In the genomic region with DNA sequence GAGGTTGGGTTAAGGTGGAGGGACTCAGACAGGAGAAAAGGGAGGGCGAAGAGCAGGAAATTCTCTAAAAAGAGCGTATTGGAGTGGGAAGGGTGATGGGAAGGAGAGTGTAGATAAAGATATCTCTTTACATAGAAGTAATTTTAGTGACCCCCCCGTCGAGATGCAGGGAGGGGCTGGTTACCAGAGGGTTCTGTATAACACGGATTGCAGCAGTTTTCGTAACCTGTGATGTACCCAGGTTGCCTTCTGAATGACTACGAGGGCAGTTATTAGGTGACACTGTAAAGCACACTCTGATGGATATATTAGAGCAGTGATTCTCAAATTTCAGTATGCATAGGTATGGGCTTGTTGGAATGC, we compare ENCODE assay signal across 8 cellular contexts. TPM values are rescaled to one million over a fixed set of nuclear protein-coding genes. Genes with fewer than 3 reads are reported as not detected.
A peak's percentile ranks its signal among the peaks of the same experiment; 100 is the strongest.
DNase-seq lines count a peak whose midpoint lies in the region; ATAC-seq and TF ChIP-seq lines count a peak whose summit lies in the region.

No MANE protein-coding gene starts in this region.

- H3K4me1 ChIP-seq in upper lobe of right lung = peaks cover 6% of the 10 kb centered on the region

- peak overlapping the region; percentile 86 for H3K27ac Mint-ChIP-seq in activated naive CD4-positive, alpha-beta T cell treated with anti-CD3 and anti-CD28 coated beads for 36 hours
- H3K27ac Mint-ChIP-seq in activated naive CD8-positive, alpha-beta T cell treated with anti-CD3 and anti-CD28 coated beads, Interleukin-2, amount 50 U/mL, for 24 hours = peak overlapping the region; percentile 91

- WGBS in lower leg skin, 2 donors = 5 to 6% methylated on average over 7 of the region's 7 CpGs

- peak overlapping the region; percentile 82 for H3K27ac ChIP-seq in upper lobe of right lung

- peak overlapping the region; percentile 92 for H3K4me3 Mint-ChIP-seq in activated naive CD4-positive, alpha-beta T cell treated with anti-CD3 and anti-CD28 coated beads for 36 hours
- H3K4me3 Mint-ChIP-seq in activated naive CD8-positive, alpha-beta T cell treated with anti-CD3 and anti-CD28 coated beads, Interleukin-2, amount 50 U/mL, for 24 hours = peak overlapping the region; percentile 95

- H3K4me1 Mint-ChIP-seq in activated naive CD4-positive, alpha-beta T cell treated with anti-CD3 and anti-CD28 coated beads for 36 hours (ENCODE audit: low read depth) = peaks cover 17% of the 10 kb centered on the region
- H3K4me1 Mint-ChIP-seq in activated naive CD8-positive, alpha-beta T cell treated with anti-CD3 and anti-CD28 coated beads, Interleukin-2, amount 50 U/mL, for 24 hours = peaks cover 17% of the 10 kb centered on the region

- H3K36me3 Mint-ChIP-seq in activated naive CD4-positive, alpha-beta T cell treated with anti-CD3 and anti-CD28 coated beads for 36 hours (ENCODE audit: low read depth) = no peaks in the 10 kb centered on the region
- no peaks in the 10 kb centered on the region for H3K36me3 Mint-ChIP-seq in activated naive CD8-positive, alpha-beta T cell treated with anti-CD3 and anti-CD28 coated beads, Interleukin-2, amount 50 U/mL, for 24 hours (ENCODE audit: low read depth)

- CTCF ChIA-PET in activated naive CD4-positive, alpha-beta T cell treated with anti-CD3 and anti-CD28 coated beads for 36 hours (lab: Charles Lee) = interaction anchor here (1.3 kb wide), 1 partner anchor 12 kb away, joined by 4 read pairs; no protein-coding TSS in a partner anchor

- DNase-seq in activated naive CD4-positive, alpha-beta T cell treated with anti-CD3 and anti-CD28 coated beads for 36 hours = no peak
- DNase-seq in activated naive CD4-positive, alpha-beta T cell treated with anti-CD3 and anti-CD28 coated beads, Interleukin-2, amount 50 U/mL, for 16 hours = no peak
- DNase-seq in activated naive CD8-positive, alpha-beta T cell treated with anti-CD3 and anti-CD28 coated beads, Interleukin-2, amount 50 U/mL, for 24 hours = no peak
- DNase-seq in lower leg skin (ENCODE audit: low spot score in 2 of 2) (no peak), upper lobe of right lung (no peak), DMS 273 (lab: John Stamatoyannopoulos, UW; ENCODE audit: unreplicated experiment) (no peak), NCI-H1048 (lab: John Stamatoyannopoulos, UW) (no peak)

- H3K4me3 ChIP-seq in lower leg skin (ENCODE audit: low read depth, poor library complexity, severe bottlenecking) (peak overlapping the region; percentile 70), upper lobe of right lung (peak overlapping the region; percentile 72)

- no peak for TF ChIP-seq CTCF in lower leg skin (IDR thresholded peaks at IDR 0.05)
- no peak for TF ChIP-seq CTCF in upper lobe of right lung (IDR thresholded peaks at IDR 0.05)

- no peaks in the 10 kb centered on the region for H3K9me3 ChIP-seq in upper lobe of right lung

- no peaks in the 10 kb centered on the region for H3K9me3 Mint-ChIP-seq in activated naive CD4-positive, alpha-beta T cell treated with anti-CD3 and anti-CD28 coated beads for 36 hours
- no peaks in the 10 kb centered on the region for H3K9me3 Mint-ChIP-seq in activated naive CD8-positive, alpha-beta T cell treated with anti-CD3 and anti-CD28 coated beads, Interleukin-2, amount 50 U/mL, for 24 hours

- intact Hi-C loops in activated naive CD4-positive, alpha-beta T cell treated with anti-CD3 and anti-CD28 coated beads for 36 hours (cut with micrococcal nuclease) = loop anchor here (2.0 kb wide), 1 partner anchor 76 kb away; a partner anchor contains a TSS
- intact Hi-C loops in lower leg skin (cut with DNase I; ENCODE audit: low total_unique reads) (no loop called here), upper lobe of right lung (cut with DNase I) (no loop called here)

- no peaks in the 10 kb centered on the region for H3K27me3 Mint-ChIP-seq in activated naive CD4-positive, alpha-beta T cell treated with anti-CD3 and anti-CD28 coated beads for 36 hours (ENCODE audit: low read depth)
- no peaks in the 10 kb centered on the region for H3K27me3 Mint-ChIP-seq in activated naive CD8-positive, alpha-beta T cell treated with anti-CD3 and anti-CD28 coated beads, Interleukin-2, amount 50 U/mL, for 24 hours

- H3K36me3 ChIP-seq in upper lobe of right lung = no peaks in the 10 kb centered on the region

- TF ChIP-seq POLR2A in lower leg skin (IDR thresholded peaks at IDR 0.05) = no peak

- no peaks in the 10 kb centered on the region for H3K27me3 ChIP-seq in upper lobe of right lung

- ATAC-seq in activated naive CD8-positive, alpha-beta T cell treated with anti-CD3 and anti-CD28 coated beads, Interleukin-2, amount 50 U/mL, for 24 hours = no peak
- ATAC-seq in upper lobe of right lung (no peak), GM21447 (IDR thresholded peaks at IDR 0.05; ENCODE audit: unreplicated experiment) (no peak)

RNA-seq across cellular contexts. Expression of a gene that starts 0.4 kb away (rescaled TPM):
- total RNA-seq in activated naive CD4-positive, alpha-beta T cell treated with anti-CD3 and anti-CD28 coated beads for 36 hours = 1 to 10 TPM; 4.4 TPM
- 1 to 10 TPM; 1.3 to 5.4 (median 3.1) TPM for total RNA-seq in lower leg skin
- 16.6 TPM for total RNA-seq in upper lobe of right lung

RNA-seq across cellular contexts. Expression of a gene that starts 32.9 kb away (rescaled TPM):
- not detected for total RNA-seq in activated naive CD4-positive, alpha-beta T cell treated with anti-CD3 and anti-CD28 coated beads for 36 hours
- under 1 TPM in 1 of 4 donors, not detected in 3; 0.45 TPM for total RNA-seq in lower leg skin
- total RNA-seq in upper lobe of right lung = not detected

RNA-seq across cellular contexts. Expression of a gene that starts 53.6 kb away (rescaled TPM):
- 1 to 10 TPM; 1.4 to 1.7 TPM for total RNA-seq in activated naive CD4-positive, alpha-beta T cell treated with anti-CD3 and anti-CD28 coated beads for 36 hours
- total RNA-seq in lower leg skin (1 to 10 TPM in 3 of 4 donors, under 1 TPM in 1; 0.53 to 2.7 (median 1.4) TPM), upper lobe of right lung (4.5 TPM)
